Comparison of ENCODE assay signal across 5 cellular contexts in the genomic region with DNA sequence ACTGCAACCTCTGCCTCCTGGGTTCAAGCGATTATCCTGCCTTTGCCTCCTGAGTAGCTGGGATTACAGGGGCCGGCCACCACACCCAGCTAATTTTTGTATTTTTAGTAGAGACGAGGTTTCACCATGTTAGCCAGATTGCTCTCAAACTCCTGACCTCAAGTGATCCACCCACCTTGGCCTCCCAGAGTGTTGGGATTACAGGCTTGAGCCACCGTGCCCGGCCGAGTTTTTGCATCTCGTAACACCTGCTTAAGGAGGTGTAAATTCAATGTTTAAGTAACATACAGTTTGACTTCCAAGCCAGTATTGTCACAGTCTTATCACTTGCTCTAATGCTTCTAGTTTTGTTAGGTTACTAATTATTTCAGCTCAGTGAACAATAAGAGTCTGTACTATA. TPM values are rescaled to one million over a fixed set of nuclear protein-coding genes. Genes with fewer than 3 reads are reported as not detected.
DNase-seq lines count a peak whose midpoint lies in the region; ATAC-seq, FAIRE-seq and TF ChIP-seq lines count a peak whose summit lies in the region.
"Not testable (repeated sequence)": the region's sequence is repeated elsewhere in the genome, so short reads cannot be mapped to it uniquely, and the experiment has no call there.

No MANE protein-coding gene starts in this region.

- H3K79me2 ChIP-seq in K562 (ENCODE audit: control insufficient read depth, insufficient read depth, low read length), result peaks cover 98% of the 10 kb centered on the region
- peaks cover 42% of the 10 kb centered on the region for H3K79me2 ChIP-seq in mesendoderm (ENCODE audit: control insufficient read depth, insufficient read depth, low read length)

- not testable (repeated sequence) for H3K4me2 ChIP-seq in K562 (ENCODE audit: insufficient read depth, low read length); mesendoderm (ENCODE audit: low read length)

- POLR2A ChIA-PET in K562 (lab: Yijun Ruan, JAX), result interaction anchor here (4.1 kb wide), 1 partner anchor 20 kb away, joined by 18 read pairs; the partner anchor contains the start of gene ANKHD1

- not testable (repeated sequence) for H2BK15ac ChIP-seq in mesendoderm (replicated peaks; ENCODE audit: low read depth)

- not testable (repeated sequence) for TF ChIP-seq EP300 in K562 (IDR thresholded peaks at IDR 0.05; ENCODE audit: low read length)

- not testable (repeated sequence) for H3K79me1 ChIP-seq in mesendoderm (ENCODE audit: low read length)

- not testable (repeated sequence) for H2AK5ac ChIP-seq in mesendoderm (ENCODE audit: low read length)

- not testable (repeated sequence) for H2BK5ac ChIP-seq in mesendoderm (ENCODE audit: low read length)

- not testable (repeated sequence) for H3K4ac ChIP-seq in mesendoderm (ENCODE audit: low read depth, low read length)

- not testable (repeated sequence) for H2BK120ac ChIP-seq in mesendoderm (ENCODE audit: low read depth, low read length)

- not testable (repeated sequence) for H4K5ac ChIP-seq in mesendoderm (ENCODE audit: low read length)

- H3K4me1 Mint-ChIP-seq in activated T-helper 17 cell treated with anti-CD3 and anti-CD28 coated beads, Interleukin-2, amount 50 U/mL, for 72 hours, result peaks cover 41% of the 10 kb centered on the region
- peaks cover 19% of the 10 kb centered on the region for H3K4me1 Mint-ChIP-seq in endodermal cell

- H3K9ac ChIP-seq in K562 (ENCODE audit: insufficient read depth in 1 of 2, low read depth in 2 of 2, low read length in 2 of 2); endodermal cell (ENCODE audit: extremely low read depth, low read length, poor library complexity, severe bottlenecking); mesendoderm (ENCODE audit: low read length): not testable (repeated sequence)

- not testable (repeated sequence) for H3K56ac ChIP-seq in mesendoderm (ENCODE audit: low read length)

- H3K4me3 Mint-ChIP-seq in activated T-helper 17 cell treated with anti-CD3 and anti-CD28 coated beads, Interleukin-2, amount 50 U/mL, for 72 hours, result peak overlapping the region; percentile 45
- H3K4me3 Mint-ChIP-seq in endodermal cell, result peak overlapping the region; percentile 29

- CTCF ChIA-PET in K562 (lab: Yijun Ruan, JAX; ENCODE audit: low intra/inter-chr PET ratio), result not testable (repeated sequence)

- H3K36me3 ChIP-seq in WERI-Rb-1 (peaks cover 19% of the 10 kb centered on the region), endodermal cell (ENCODE audit: control insufficient read depth, insufficient read depth, low read length) (peaks cover 11% of the 10 kb centered on the region)
- not testable (repeated sequence) for H3K36me3 ChIP-seq in K562 (ENCODE audit: control insufficient read depth, insufficient read depth, low read length); mesendoderm (ENCODE audit: control insufficient read depth, insufficient read depth, low read length)

- ATAC-seq in activated T-helper 17 cell treated with anti-CD3 and anti-CD28 coated beads, Interleukin-2, amount 50 U/mL, for 72 hours (replicated peaks); K562: not testable (repeated sequence)

- in situ Hi-C loops in K562 (cut with MboI), result not testable (repeated sequence)

- TF ChIP-seq POLR2A in K562 (conservative IDR thresholded peaks at IDR 0.05), result not testable (repeated sequence)

- not testable (repeated sequence) for BruUV-seq in K562 (replicated peaks; lab: Mats Ljungman, UMichigan)

- not testable (repeated sequence) for FAIRE-seq in K562 (lab: Jason Lieb, UNC)

- H3K18ac ChIP-seq in mesendoderm (ENCODE audit: low read length), result not testable (repeated sequence)

- H3K27me3 ChIP-seq in WERI-Rb-1 (ENCODE audit: insufficient read depth, low read depth, severe bottlenecking); K562 (ENCODE audit: control insufficient read depth in 2 of 2, insufficient read depth in 2 of 2, low read length in 2 of 2); endodermal cell (ENCODE audit: control insufficient read depth, insufficient read depth, low read length, poor library complexity, severe bottlenecking); mesendoderm (ENCODE audit: insufficient read depth, low read length, poor library complexity): not testable (repeated sequence)

- H3K9me1 ChIP-seq in K562 (ENCODE audit: control insufficient read depth, insufficient read depth, low read length), result not testable (repeated sequence)

- not testable (repeated sequence) for H3K27me3 Mint-ChIP-seq in activated T-helper 17 cell treated with anti-CD3 and anti-CD28 coated beads, Interleukin-2, amount 50 U/mL, for 72 hours; endodermal cell (ENCODE audit: insufficient read depth)

- H3K27ac ChIP-seq in WERI-Rb-1; K562 (ENCODE audit: extremely low read depth, low read depth, low read length); endodermal cell (ENCODE audit: low read depth, low read length); mesendoderm (ENCODE audit: low read depth, low read length): not testable (repeated sequence)

- intact Hi-C loops in K562 (cut with micrococcal nuclease), result not testable (repeated sequence)

- H3K23ac ChIP-seq in mesendoderm (ENCODE audit: low read length), result not testable (repeated sequence)

- not testable (repeated sequence) for H3K9me3 Mint-ChIP-seq in activated T-helper 17 cell treated with anti-CD3 and anti-CD28 coated beads, Interleukin-2, amount 50 U/mL, for 72 hours; endodermal cell

- not testable (repeated sequence) for TF ChIP-seq RAD21 in K562 (CRISPR knock-in tag; conservative IDR thresholded peaks at IDR 0.05 in 1 of 2, IDR thresholded peaks at IDR 0.05 in 1 of 2)

- H3K4me1 ChIP-seq in K562 (replicated peaks in 1 of 2; ENCODE audit: control insufficient read depth in 2 of 2, insufficient read depth in 2 of 2, low read length in 2 of 2), result peaks cover 10 to 11% of the 10 kb centered on the region in 2 experiments; a peak in 3 of 5 replicates
- not testable (repeated sequence) for H3K4me1 ChIP-seq in endodermal cell (ENCODE audit: control insufficient read depth, insufficient read depth, low read length); mesendoderm (ENCODE audit: control insufficient read depth, low read depth, low read length)

- H4K8ac ChIP-seq in mesendoderm (ENCODE audit: low read depth, low read length), result not testable (repeated sequence)

- TF ChIP-seq CTCF in WERI-Rb-1 (IDR thresholded peaks at IDR 0.05; ENCODE audit: low read depth, low read length); K562 (IDR thresholded peaks at IDR 0.05 in 2 of 3, conservative IDR thresholded peaks at IDR 0.05 in 1 of 3; ENCODE audit: insufficient read depth in 2 of 3, low read depth in 1 of 3, low read length in 3 of 3); endodermal cell (conservative IDR thresholded peaks at IDR 0.05): not testable (repeated sequence)

- peaks cover 37% of the 10 kb centered on the region for H3K36me3 Mint-ChIP-seq in activated T-helper 17 cell treated with anti-CD3 and anti-CD28 coated beads, Interleukin-2, amount 50 U/mL, for 72 hours (ENCODE audit: low read depth)
- H3K36me3 Mint-ChIP-seq in endodermal cell (ENCODE audit: low read depth), result peaks cover 21% of the 10 kb centered on the region

- WGBS in K562 (ENCODE audit: insufficient coverage, low coverage, missing lambda C conversion rate), result 70% methylated on average over 7 of the region's 7 CpGs
- WGBS in endodermal cell (ENCODE audit: insufficient coverage in 1 of 2, insufficient read length in 1 of 2), 2 experiments, result 59 to 74% methylated on average over 7 of the region's 7 CpGs
- WGBS in mesendoderm (ENCODE audit: extremely low coverage, insufficient coverage, low lambda C conversion rate), result no CpG with 5 or more reads among the region's 7 CpGs

- not testable (repeated sequence) for H2AFZ ChIP-seq in K562 (ENCODE audit: low read depth, low read length)

- DNase-seq in WERI-Rb-1 (peak; percentile 21), endodermal cell (peak; percentile 77), mesendoderm (peak; percentile 19)
- DNase-seq in K562 (ENCODE audit: extremely low read depth in 1 of 4, low spot score in 3 of 4), result not testable (repeated sequence)

- H3K4me3 ChIP-seq in WERI-Rb-1 (ENCODE audit: low read depth, low read length); K562; endodermal cell (ENCODE audit: low read length); mesendoderm (ENCODE audit: low read length): not testable (repeated sequence)

- not testable (repeated sequence) for H4K20me1 ChIP-seq in K562 (replicated peaks; ENCODE audit: control insufficient read depth, insufficient read depth, low read length)

- H3K9me3 ChIP-seq in WERI-Rb-1 (ENCODE audit: severe bottlenecking); K562 (replicated peaks; ENCODE audit: control insufficient read depth, insufficient read depth, low read depth, low read length): not testable (repeated sequence)
- peaks cover 11% of the 10 kb centered on the region for H3K9me3 ChIP-seq in endodermal cell (ENCODE audit: control insufficient read depth, low read length)

- H3K27ac Mint-ChIP-seq in activated T-helper 17 cell treated with anti-CD3 and anti-CD28 coated beads, Interleukin-2, amount 50 U/mL, for 72 hours, result peak overlapping the region; percentile 38
- not testable (repeated sequence) for H3K27ac Mint-ChIP-seq in endodermal cell

RNA-seq across cellular contexts. Expression of gene ANKHD1, which starts 19.7 kb away (rescaled TPM):
- total RNA-seq in activated T-helper 17 cell treated with anti-CD3 and anti-CD28 coated beads, Interleukin-2, amount 50 U/mL, for 72 hours, result 100 to 1,000 TPM in 1 of 2 donors, 10 to 100 TPM in 1; 94.5 to 119 TPM
- total RNA-seq in K562 (2011; cell fraction: chromatin; rRNA removed; ENCODE audit: low replicate concordance), result 294 and 721 TPM in 2 replicates
- total RNA-seq in K562 (2011; cell fraction: nucleolus; rRNA removed), result 87.1 and 125 TPM in 2 replicates
- total RNA-seq in K562 (2011; cell fraction: nucleoplasm; rRNA removed), result 258 and 400 TPM in 2 replicates
- total RNA-seq in K562 (2014; rRNA removed), result 68.1 and 75.8 TPM in 2 replicates
- 63.0 and 72.8 TPM in 2 replicates for total RNA-seq in K562 (2014; rRNA removed; fragmentation: Illumina TruSeq; extraction: Trizol)
- 73.7 and 78.7 TPM in 2 replicates for total RNA-seq in K562 (2015; rRNA removed; fragmentation: Illumina TruSeq; extraction: Trizol)
- 98.7 and 110 TPM in 2 replicates for total RNA-seq in K562 (2021)
- polyA plus RNA-seq in K562 (2011; rRNA removed), result 138 and 144 TPM in 2 replicates
- polyA plus RNA-seq in K562 (2011; cell fraction: cytosol; rRNA removed), result 62.7 and 95.2 TPM in 2 replicates
- 202 and 212 TPM in 2 replicates for polyA plus RNA-seq in K562 (2011; cell fraction: nucleus; rRNA removed)
- 68.5 and 82.4 TPM in 2 replicates for polyA plus RNA-seq in K562 (2012)
- 93.0 and 101 TPM in 2 replicates for polyA plus RNA-seq in K562 (2014; fragmentation: Illumina TruSeq; extraction: Trizol)
- 10 to 100 TPM; 38.9 to 39.0 TPM for polyA plus RNA-seq in K562 (2014; fragmentation: Nextera tagmentation; extraction: Ambion mirVana)
- 93.6 and 96.7 TPM in 2 replicates for polyA plus RNA-seq in K562 (2014; rRNA removed)
- 219 and 272 TPM in 2 replicates for polyA minus RNA-seq in K562 (2011; rRNA and poly(A)+ RNA removed)
- 70.9 and 81.8 TPM in 2 replicates for polyA minus RNA-seq in K562 (2011; cell fraction: cytosol; rRNA and poly(A)+ RNA removed)
- 78.9 and 124 TPM in 2 replicates for polyA minus RNA-seq in K562 (2011; cell fraction: nucleus; rRNA and poly(A)+ RNA removed)
- 10 to 100 TPM; 85.6 to 95.9 TPM for total RNA-seq in endodermal cell
- polyA plus RNA-seq in endodermal cell (2013, experiment 1 of 2), result 95.8 TPM
- polyA plus RNA-seq in endodermal cell (2013, experiment 2 of 2), result 90.5 TPM
- polyA plus RNA-seq in mesendoderm (2013, experiment 1 of 2), result 38.3 TPM
- polyA plus RNA-seq in mesendoderm (2013, experiment 2 of 2), result 37.3 TPM
